24 cellular contexts compared by ENCODE assay signal in genomic region chr5:14134771-14135170, GRCh38.
"Had no signal": no experiment of that assay in that cellular context is flagged by ENCODE, and none has a peak within 500 bp of the region (broad histone marks: within the 10 kb centered on the region; RNA-seq: fewer than 3 reads in every experiment).

No MANE protein-coding gene starts in this region.

- H3K27me3 ChIP-seq: neural progenitor cell, ovary, right lobe of liver, sigmoid colon, stomach, thyroid gland, tibial nerve, upper lobe of left lung, vagina had no signal

- H3K4me2 ChIP-seq: neural progenitor cell had no signal

- H2AFZ ChIP-seq: neural progenitor cell, parathyroid adenoma had no signal

- H3K4me3 ChIP-seq: neural progenitor cell, ovary, psoas muscle, right lobe of liver, sigmoid colon, stomach, thoracic aorta, thyroid gland, tibial nerve, upper lobe of left lung, vagina had no signal

- H3K27ac ChIP-seq: neural progenitor cell, ovary, parathyroid adenoma, psoas muscle, right lobe of liver, sigmoid colon, stomach, thoracic aorta, thyroid gland, tibial nerve, upper lobe of left lung, vagina had no signal

- H3K36me3 ChIP-seq: neural progenitor cell, ovary, right lobe of liver, sigmoid colon, stomach, thoracic aorta, thyroid gland, tibial nerve, upper lobe of left lung, vagina had no signal

- H3K9me3 ChIP-seq: ovary, psoas muscle, right lobe of liver, sigmoid colon, stomach, thoracic aorta, thyroid gland, tibial nerve, upper lobe of left lung, vagina had no signal

- ATAC-seq: psoas muscle; right cardiac atrium; right lobe of liver; stimulated activated effector memory CD8-positive, alpha-beta T cell treated with anti-CD3 and anti-CD28 coated beads, Interleukin-12 subunit alpha, Interleukin-12 subunit beta, amount 100 ng/mL, for 72 hours; stimulated activated naive B cell treated with anti-CD40 and anti-IgM and Interleukin-4, amounts not matched to agents 10 μg/mL and 1 μg/mL and 100 μg/mL, for 72 hours had no signal

- DNase-seq: occipital lobe; ovary; posterior cingulate gyrus; psoas muscle; right cardiac atrium; right lobe of liver; sigmoid colon; small intestine; stimulated activated CD4-positive, alpha-beta T cell treated with anti-CD3 and anti-CD28 coated beads, Interleukin-15, amount 100 ng/mL, for 24 hours; stimulated activated CD4-positive, alpha-beta T cell treated with anti-CD3 and anti-CD28 coated beads, Interleukin-2, amount 100 ng/mL, for 24 hours; stimulated activated CD4-positive, alpha-beta T cell treated with anti-CD3 and anti-CD28 coated beads, Interleukin-2, amount 100 ng/mL, for 48 hours; stimulated activated CD4-positive, alpha-beta T cell treated with anti-CD3 and anti-CD28 coated beads, Interleukin-4, amount 100 ng/mL, for 24 hours; stimulated activated naive B cell treated with anti-CD40 and anti-IgM and Interleukin-4, amounts not matched to agents 10 μg/mL and 1 μg/mL and 100 μg/mL, for 72 hours; stimulated activated naive CD4-positive, alpha-beta T cell treated with Interleukin-2 at 50 U/mL for 16 hours; stomach; thyroid gland; trophoblast cell; upper lobe of left lung had no signal

- H3K4me1 ChIP-seq: neural progenitor cell, parathyroid adenoma, right lobe of liver, sigmoid colon, thyroid gland, tibial nerve, vagina had no signal

- H3K9ac ChIP-seq: neural progenitor cell, parathyroid adenoma had no signal
